21 cellular contexts compared by ENCODE assay signal in the genomic region with DNA sequence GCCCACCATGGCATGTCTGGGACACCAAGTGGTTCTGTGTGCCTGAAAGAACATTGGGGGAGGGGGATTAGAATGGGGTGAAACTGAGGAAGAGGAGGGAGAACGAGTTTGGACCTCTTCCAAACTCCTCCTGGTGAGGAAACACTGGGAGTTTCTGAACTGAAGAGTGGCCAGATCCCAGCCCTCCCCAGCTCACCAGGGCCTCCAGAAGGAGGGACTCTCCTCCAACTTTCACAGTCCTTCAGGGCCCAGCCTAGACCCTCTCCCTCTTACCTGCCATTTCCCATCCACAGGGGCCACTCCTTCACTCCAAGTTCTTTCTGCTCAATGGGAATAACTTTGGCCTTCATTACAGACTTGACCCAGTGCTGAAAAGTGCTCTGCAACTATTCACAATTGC.
DNase-seq lines count a peak whose midpoint lies in the region; ATAC-seq, FAIRE-seq and TF ChIP-seq lines count a peak whose summit lies in the region.
"Had no signal": no experiment of that assay in that cellular context is flagged by ENCODE, and none has a peak within 500 bp of the region (broad histone marks: within the 10 kb centered on the region; RNA-seq: fewer than 3 reads in every experiment).

No MANE protein-coding gene starts in this region.

- H3K9ac ChIP-seq in endodermal cell (ENCODE audit: extremely low read depth, low read length, poor library complexity, severe bottlenecking): no peak overlapping the region
- H3K9ac ChIP-seq: BLaER1 treated with 17β-estradiol and CSF1 and Interleukin-3, amounts not matched to agents 10 nM and 100 nM had no signal

- DNase-seq in MG63: peak; percentile 5
- DNase-seq in endodermal cell: peak; percentile 11
- DNase-seq in left ventricle myocardium inferior: peak; percentile 18
- DNase-seq in urothelium cell line (ENCODE audit: low spot score): no peak
- DNase-seq in stimulated activated CD4-positive, alpha-beta T cell treated with anti-CD3 and anti-CD28 coated beads, Interleukin-4, amount 100 ng/mL, for 1 hour: no peak
- no peak for DNase-seq in NCI-H510A treated with DMSO at 0.1 percent for 48 hours (lab: John Stamatoyannopoulos, UW)
- DNase-seq: CD4-positive, CD25-positive, alpha-beta regulatory T cell; CD8-positive, alpha-beta memory T cell; COR-L47; DMS 273 treated with DMSO at 0.1 percent for 48 hours; DMS53; DND-41; EL; GOT3; H7; HFFc6 had no signal

- no peaks in the 10 kb centered on the region for H3K4me1 ChIP-seq in endodermal cell (ENCODE audit: control insufficient read depth, insufficient read depth, low read length)
- H3K4me1 ChIP-seq in left ventricle myocardium inferior: no peaks in the 10 kb centered on the region
- H3K4me1 ChIP-seq: BLaER1 treated with 17β-estradiol and CSF1 and Interleukin-3, amounts not matched to agents 10 nM and 100 nM had no signal

- TF ChIP-seq CTCF in endodermal cell (conservative IDR thresholded peaks at IDR 0.05) (no peak), left ventricle myocardium inferior (IDR thresholded peaks at IDR 0.05; ENCODE audit: borderline replicate concordance) (no peak)

- peaks cover 7% of the 10 kb centered on the region for H3K4me1 Mint-ChIP-seq in endodermal cell
- H3K4me1 Mint-ChIP-seq: B cell; CD4-positive, CD25-positive, alpha-beta regulatory T cell; CD8-positive, alpha-beta memory T cell had no signal

- H3K9me3 Mint-ChIP-seq in endodermal cell: peaks cover 16% of the 10 kb centered on the region

- H3K36me3 ChIP-seq in MG63: no peaks in the 10 kb centered on the region
- no peaks in the 10 kb centered on the region for H3K36me3 ChIP-seq in endodermal cell (ENCODE audit: control insufficient read depth, insufficient read depth, low read length)
- H3K36me3 ChIP-seq in left ventricle myocardium inferior: no peaks in the 10 kb centered on the region
- H3K36me3 ChIP-seq: BLaER1 treated with 17β-estradiol and CSF1 and Interleukin-3, amounts not matched to agents 10 nM and 100 nM had no signal

- H3K4me3 ChIP-seq in MG63 (no peak overlapping the region), endodermal cell (ENCODE audit: low read length) (no peak overlapping the region), left ventricle myocardium inferior (no peak overlapping the region)
- H3K4me3 ChIP-seq: BLaER1 treated with 17β-estradiol and CSF1 and Interleukin-3, amounts not matched to agents 10 nM and 100 nM; GM12878 had no signal

- H3K27ac Mint-ChIP-seq in endodermal cell: no peak overlapping the region
- H3K27ac Mint-ChIP-seq: B cell; CD4-positive, CD25-positive, alpha-beta regulatory T cell; CD8-positive, alpha-beta memory T cell; HFFc6 had no signal

- H3K9me3 ChIP-seq in MG63 (peaks cover 6% of the 10 kb centered on the region), endodermal cell (ENCODE audit: control insufficient read depth, low read length) (peaks cover 15% of the 10 kb centered on the region), left ventricle myocardium inferior (replicated peaks) (peaks cover 46% of the 10 kb centered on the region)

- no peaks in the 10 kb centered on the region for H3K36me3 Mint-ChIP-seq in endodermal cell (ENCODE audit: low read depth)

- FAIRE-seq in urothelium cell line (lab: Jason Lieb, UNC): peak; percentile 76
- FAIRE-seq: GM12878 had no signal

- no peaks in the 10 kb centered on the region for H3K27me3 ChIP-seq in MG63
- peaks cover 3% of the 10 kb centered on the region for H3K27me3 ChIP-seq in endodermal cell (ENCODE audit: control insufficient read depth, insufficient read depth, low read length, poor library complexity, severe bottlenecking)
- no peaks in the 10 kb centered on the region for H3K27me3 ChIP-seq in left ventricle myocardium inferior (ENCODE audit: low read depth)
- H3K27me3 ChIP-seq: BLaER1 treated with 17β-estradiol and CSF1 and Interleukin-3, amounts not matched to agents 10 nM and 100 nM had no signal

- H3K27ac ChIP-seq in endodermal cell (ENCODE audit: low read depth, low read length) (no peak overlapping the region), left ventricle myocardium inferior (replicated peaks) (peak overlapping the region; percentile 27)
- H3K27ac ChIP-seq: BLaER1 treated with 17β-estradiol and CSF1 and Interleukin-3, amounts not matched to agents 10 nM and 100 nM had no signal

- H3K4me3 Mint-ChIP-seq in endodermal cell: no peak overlapping the region
- H3K4me3 Mint-ChIP-seq: B cell; CD4-positive, CD25-positive, alpha-beta regulatory T cell; CD8-positive, alpha-beta memory T cell; HFFc6 had no signal

- no peak for ATAC-seq in HG03135 (IDR thresholded peaks at IDR 0.05; ENCODE audit: unreplicated experiment)
- ATAC-seq: GM12878, HCT116 had no signal

- intact Hi-C loops in left ventricle myocardium inferior (cut with micrococcal nuclease): no loop called here

- peaks cover 31% of the 10 kb centered on the region for H3K27me3 Mint-ChIP-seq in endodermal cell (ENCODE audit: insufficient read depth)

- 78% methylated on average over 1 of the region's 1 CpG; no CpG with 5 or more reads in 1 of the 2 experiments for WGBS in endodermal cell (ENCODE audit: insufficient coverage in 1 of 2, insufficient read length in 1 of 2), 2 experiments

Comparison
In these comparisons a context has a peak if more than half of its experiments do, and no peak if none do; other contexts are left out.
1. DNase-seq: peak in MG63 (single experiment), endodermal cell (single experiment) and left ventricle myocardium inferior (single experiment); none in urothelium cell line (single experiment), stimulated activated CD4-positive, alpha-beta T cell treated with anti-CD3 and anti-CD28 coated beads, Interleukin-4, amount 100 ng/mL, for 1 hour (single experiment) and NCI-H510A treated with DMSO at 0.1 percent for 48 hours (single experiment).